In the genomic region with DNA sequence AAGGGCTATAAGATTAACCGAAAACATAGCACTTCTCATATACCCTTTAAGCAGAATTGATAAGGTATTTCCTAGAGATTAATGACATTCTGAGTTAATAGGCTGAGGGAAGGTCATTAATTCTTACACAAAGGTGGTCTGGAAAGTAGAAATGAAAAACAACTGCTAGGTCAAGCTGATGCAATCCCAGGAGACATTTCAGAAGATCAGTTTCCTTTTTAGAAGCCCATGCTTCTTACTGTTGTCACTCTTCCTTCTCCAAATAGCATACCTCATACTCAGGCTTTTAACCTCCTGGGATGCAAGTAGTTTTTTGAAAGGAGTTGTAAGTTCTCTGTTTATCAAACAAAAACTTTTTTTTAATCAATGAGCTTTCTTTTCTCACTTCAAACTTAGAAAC, we compare ENCODE assay signal across 7 cellular contexts. TPM values are rescaled to one million over a fixed set of nuclear protein-coding genes. Genes with fewer than 3 reads are reported as not detected.
DNase-seq lines count a peak whose midpoint lies in the region; ATAC-seq and TF ChIP-seq lines count a peak whose summit lies in the region.

No MANE protein-coding gene starts in this region.

- H3K9ac ChIP-seq in OCI-LY1 (ENCODE audit: low read length), result no peak overlapping the region; the same call in 1 of the 2 replicates

- H2AFZ ChIP-seq in OCI-LY1 (ENCODE audit: low read length), result no peak overlapping the region

- peaks cover 5% of the 10 kb centered on the region for H3K36me3 Mint-ChIP-seq in nephron progenitor cell (ENCODE audit: low read depth)

- H3K27me3 ChIP-seq in OCI-LY1 (ENCODE audit: insufficient read depth, low read length), result no peaks in the 10 kb centered on the region

- H3K4me1 Mint-ChIP-seq in nephron progenitor cell, result peaks cover 51% of the 10 kb centered on the region

- H3K27me3 Mint-ChIP-seq in nephron progenitor cell (ENCODE audit: low read depth, poor library complexity), result no peaks in the 10 kb centered on the region

- TF ChIP-seq CTCF in OCI-LY1 (IDR thresholded peaks at IDR 0.05; ENCODE audit: low read length) (no peak), nephron progenitor cell (IDR thresholded peaks at IDR 0.05) (no peak)

- peak overlapping the region; percentile 21 for H3K27ac Mint-ChIP-seq in nephron progenitor cell

- no peaks in the 10 kb centered on the region for H3K9me3 Mint-ChIP-seq in nephron progenitor cell

- H4K20me1 ChIP-seq in OCI-LY1 (ENCODE audit: insufficient read depth, low read length), result no peaks in the 10 kb centered on the region

- H3K36me3 ChIP-seq in OCI-LY1 (ENCODE audit: insufficient read depth, low read length), result no peaks in the 10 kb centered on the region

- H3K4me3 ChIP-seq in OCI-LY1 (ENCODE audit: low read depth, low read length, poor library complexity, severe bottlenecking), result no peak overlapping the region

- no peak for DNase-seq in nephron progenitor cell
- no peak for DNase-seq in ureter (ENCODE audit: low spot score)
- no peak for DNase-seq in DMS79 (lab: John Stamatoyannopoulos, UW)
- no peak for DNase-seq in epidermal melanocyte (ENCODE audit: insufficient read length, low spot score)

- H3K79me2 ChIP-seq in OCI-LY1 (ENCODE audit: insufficient read depth, low read length), result no peaks in the 10 kb centered on the region

- ATAC-seq in GM18873 (IDR thresholded peaks at IDR 0.05; ENCODE audit: low FRiP score, unreplicated experiment) (peak; percentile 36), HG02588 (IDR thresholded peaks at IDR 0.05; ENCODE audit: unreplicated experiment) (peak; percentile 38)

- no peaks in the 10 kb centered on the region for H3K9me3 ChIP-seq in OCI-LY1 (ENCODE audit: low read length)

- no peaks in the 10 kb centered on the region for H3F3A ChIP-seq in OCI-LY1 (ENCODE audit: insufficient read depth, low read length)

- peak overlapping the region; percentile 66 for H3K27ac ChIP-seq in OCI-LY1 (ENCODE audit: low read depth, low read length, poor library complexity, severe bottlenecking)

- H3K4me2 ChIP-seq in OCI-LY1 (ENCODE audit: low read length), result no peak overlapping the region; the same call in 1 of the 2 replicates

- peaks cover 41% of the 10 kb centered on the region for H3K4me1 ChIP-seq in OCI-LY1 (ENCODE audit: insufficient read depth, low read length, severe bottlenecking)

- no peak overlapping the region for H3K4me3 Mint-ChIP-seq in nephron progenitor cell

- no peaks in the 10 kb centered on the region for H3K9me2 ChIP-seq in OCI-LY1 (ENCODE audit: low read depth, low read length)

RNA-seq across cellular contexts. Expression of a gene that starts 8.8 kb away (rescaled TPM):
- total RNA-seq in ureter, result 136 TPM
